8 cellular contexts compared by ENCODE assay signal in the genomic region with DNA sequence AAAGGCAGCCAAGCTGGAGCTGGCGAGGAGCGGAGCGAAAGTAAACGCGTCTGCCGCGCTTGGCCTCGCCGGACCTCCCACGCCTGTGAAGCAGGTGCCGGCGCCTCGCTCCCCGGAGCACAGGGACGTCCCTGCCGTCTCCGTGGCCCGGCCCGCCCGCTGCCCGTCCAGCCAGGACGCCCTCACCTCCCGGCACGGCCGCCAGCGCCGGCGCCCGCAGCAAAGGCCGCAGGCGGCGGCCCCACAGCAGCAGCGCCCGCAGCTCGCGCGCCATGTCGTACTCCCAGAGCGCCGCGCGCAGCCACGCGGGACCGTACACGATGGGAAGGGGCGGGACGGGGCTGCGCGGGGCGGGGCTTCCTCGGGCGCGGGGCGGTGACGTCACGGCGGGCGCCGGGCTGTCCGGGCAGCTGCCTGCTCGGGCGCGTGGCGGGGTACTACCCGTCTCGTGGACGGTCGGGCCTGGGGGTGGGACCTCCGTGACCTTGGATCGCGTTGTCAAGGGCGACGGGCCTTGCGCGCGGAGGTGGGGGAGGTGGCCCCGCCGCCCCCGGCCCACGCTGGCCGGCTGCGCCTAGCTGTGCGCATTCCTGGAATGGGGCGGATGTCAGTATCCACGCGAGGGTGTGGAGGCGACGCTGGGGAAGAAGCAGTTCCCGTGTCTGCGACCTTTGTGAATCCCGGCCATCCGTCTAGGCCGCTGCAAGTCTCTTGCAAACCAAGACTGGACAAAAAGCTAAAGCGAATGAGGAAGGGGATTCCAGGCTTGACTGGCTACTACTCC. TPM values are rescaled to one million over a fixed set of nuclear protein-coding genes. Genes with fewer than 3 reads are reported as not detected.
DNase-seq lines count a peak whose midpoint lies in the region; ATAC-seq and TF ChIP-seq lines count a peak whose summit lies in the region.

A gene (minus strand): TSS at position 290 of the 784 bp plus-strand sequence. CDS start 16 bp downstream, at position 274.

- H3K36me3 Mint-ChIP-seq in activated naive CD8-positive, alpha-beta T cell treated with anti-CD3 and anti-CD28 coated beads, Interleukin-2, amount 50 U/mL, for 24 hours (ENCODE audit: low read depth) = peaks cover 34% of the 10 kb centered on the region

- TF ChIP-seq CTCF in HEK293 (tag by site-specific recombination; IDR thresholded peaks at IDR 0.05) = no peak
- TF ChIP-seq CTCF in cardiac muscle cell (IDR thresholded peaks at IDR 0.05; ENCODE audit: low read depth, low read length) = no peak
- peak in 1 of 2 experiments; percentile 11 for TF ChIP-seq CTCF in tibial artery (IDR thresholded peaks at IDR 0.05)

- intact Hi-C loops in tibial artery (cut with DNase I; ENCODE audit: low total_unique reads) = loop anchor here (2.0 kb wide), 1 partner anchor 161 kb away; no protein-coding TSS in a partner anchor

- peaks cover 10% of the 10 kb centered on the region for H3K79me1 ChIP-seq in trophoblast cell (ENCODE audit: low read length)

- H2BK5ac ChIP-seq in trophoblast cell (ENCODE audit: low read depth, low read length, poor library complexity) = peak within 1 kb of the TSS; percentile 87

- peaks cover 4 to 23% of the 10 kb centered on the region in 2 experiments; a peak in 2 of 3 replicates for H3K36me3 ChIP-seq in HEK293 (ENCODE audit: control insufficient read depth in 2 of 2, insufficient read depth in 1 of 2, low read length in 2 of 2)
- H3K36me3 ChIP-seq in cardiac muscle cell = no peaks in the 10 kb centered on the region
- H3K36me3 ChIP-seq in trophoblast cell (ENCODE audit: control insufficient read depth in 1 of 2, insufficient read depth in 2 of 2, low read length in 2 of 2) = peaks cover 0 to 5% of the 10 kb centered on the region in 2 experiments
- H3K36me3 ChIP-seq in tibial artery = peaks cover 4 to 15% (median 7%) of the 10 kb centered on the region in 3 donors

- H3K79me2 ChIP-seq in trophoblast cell (ENCODE audit: control insufficient read depth, insufficient read depth, low read length, poor library complexity) = peaks cover 10% of the 10 kb centered on the region

- H2AK5ac ChIP-seq in trophoblast cell (ENCODE audit: low read length) = peak within 1 kb of the TSS; percentile 61

- peak within 1 kb of the TSS; percentile 85 for H3K9ac ChIP-seq in trophoblast cell (ENCODE audit: low read length)

- H4K8ac ChIP-seq in trophoblast cell (ENCODE audit: low read depth, low read length) = peak within 1 kb of the TSS; percentile 100

- H3K4me2 ChIP-seq in trophoblast cell (ENCODE audit: low read length) = peak within 1 kb of the TSS; percentile 79

- peak within 1 kb of the TSS; percentile 94 for H2BK120ac ChIP-seq in trophoblast cell (ENCODE audit: insufficient read depth, low read length, poor library complexity)

- POLR2A ChIA-PET in HEK293 (lab: Yijun Ruan, JAX) = interaction anchor here (0.6 to 1.6 kb wide), 6 partner anchors 27 to 378 kb away, joined by 3 to 6 read pairs (median 4); no protein-coding TSS in a partner anchor

- CTCF ChIA-PET in HEK293 (lab: Yijun Ruan, JAX) = no interaction called here

- H3K27ac ChIP-seq in HEK293 (ENCODE audit: extremely low read depth, low read depth, low read length) = peak within 1 kb of the TSS; percentile 80
- H3K27ac ChIP-seq in cardiac muscle cell = peak within 1 kb of the TSS; percentile 95
- no peak within 1 kb of the TSS for H3K27ac ChIP-seq in trophoblast cell (ENCODE audit: low read depth, low read length)
- H3K27ac ChIP-seq in tibial artery = peak within 1 kb of the TSS; percentile 90 to 92

- H3K27me3 Mint-ChIP-seq in activated naive CD8-positive, alpha-beta T cell treated with anti-CD3 and anti-CD28 coated beads, Interleukin-2, amount 50 U/mL, for 24 hours = no peaks in the 10 kb centered on the region

- no peaks in the 10 kb centered on the region for H3K9me3 Mint-ChIP-seq in activated naive CD8-positive, alpha-beta T cell treated with anti-CD3 and anti-CD28 coated beads, Interleukin-2, amount 50 U/mL, for 24 hours

- peak within 1 kb of the TSS; percentile 99 for H4K12ac ChIP-seq in trophoblast cell (ENCODE audit: low read depth, low read length)

- no peaks in the 10 kb centered on the region for H3K4me1 ChIP-seq in HEK293 (ENCODE audit: control insufficient read depth, insufficient read depth, low read length)
- H3K4me1 ChIP-seq in cardiac muscle cell (ENCODE audit: low read depth) = no peaks in the 10 kb centered on the region
- peaks cover 0 to 8% of the 10 kb centered on the region in 2 experiments for H3K4me1 ChIP-seq in trophoblast cell (ENCODE audit: control insufficient read depth in 1 of 2, insufficient read depth in 2 of 2, low read length in 2 of 2)
- H3K4me1 ChIP-seq in tibial artery = peaks cover 0 to 15% (median 12%) of the 10 kb centered on the region in 4 donors

- peak within 1 kb of the TSS; percentile 100 for H2AFZ ChIP-seq in trophoblast cell (ENCODE audit: insufficient read depth, low read length, poor library complexity)

- peak within 1 kb of the TSS; percentile 99 for H3K14ac ChIP-seq in trophoblast cell (ENCODE audit: low read length)

- H2BK12ac ChIP-seq in trophoblast cell (ENCODE audit: low read length) = no peak within 1 kb of the TSS

- peaks cover 44% of the 10 kb centered on the region for H3K4me1 Mint-ChIP-seq in activated naive CD8-positive, alpha-beta T cell treated with anti-CD3 and anti-CD28 coated beads, Interleukin-2, amount 50 U/mL, for 24 hours

- peak within 1 kb of the TSS; percentile 89 for H3K4me3 Mint-ChIP-seq in activated naive CD8-positive, alpha-beta T cell treated with anti-CD3 and anti-CD28 coated beads, Interleukin-2, amount 50 U/mL, for 24 hours

- DNase-seq in GM04503 (ENCODE audit: low read depth) (peak; percentile 18), NAMALWA (ENCODE audit: low spot score) (peak; percentile 89), T follicular helper cell (ENCODE audit: low read depth) (peak; percentile 87), cardiac muscle cell (ENCODE audit: low read depth in 1 of 2, low spot score in 1 of 2) (peak; percentile 89 to 92), trophoblast cell (peak; percentile 86 to 96), tibial artery (peak; percentile 81 to 93)
- peak; percentile 94 for DNase-seq in activated naive CD8-positive, alpha-beta T cell treated with anti-CD3 and anti-CD28 coated beads, Interleukin-2, amount 50 U/mL, for 24 hours

- peak within 1 kb of the TSS; percentile 91 for H3K27ac Mint-ChIP-seq in activated naive CD8-positive, alpha-beta T cell treated with anti-CD3 and anti-CD28 coated beads, Interleukin-2, amount 50 U/mL, for 24 hours

- H3K9me3 ChIP-seq in HEK293 (ENCODE audit: control insufficient read depth, insufficient read depth, low read depth, low read length) (no peaks in the 10 kb centered on the region), cardiac muscle cell (ENCODE audit: low read depth) (no peaks in the 10 kb centered on the region), trophoblast cell (ENCODE audit: insufficient read depth, low read depth, low read length) (peaks cover 4% of the 10 kb centered on the region), tibial artery (no peaks in the 10 kb centered on the region)

- H3K23ac ChIP-seq in trophoblast cell (ENCODE audit: low read length) = no peak within 1 kb of the TSS

- peak within 1 kb of the TSS; percentile 68 for H3K4me3 ChIP-seq in HEK293 (ENCODE audit: low read depth, low read length)
- H3K4me3 ChIP-seq in cardiac muscle cell = peak within 1 kb of the TSS; percentile 96
- peak within 1 kb of the TSS; percentile 91 for H3K4me3 ChIP-seq in trophoblast cell (ENCODE audit: low read depth, low read length)
- peak within 1 kb of the TSS; percentile 97 to 99 for H3K4me3 ChIP-seq in tibial artery

- peak within 1 kb of the TSS; percentile 98 for H4K91ac ChIP-seq in trophoblast cell (ENCODE audit: low read depth, low read length)

- H3K4ac ChIP-seq in trophoblast cell (ENCODE audit: low read depth, low read length) = peak within 1 kb of the TSS; percentile 95

- H3K27me3 ChIP-seq in cardiac muscle cell = no peaks in the 10 kb centered on the region
- H3K27me3 ChIP-seq in trophoblast cell (ENCODE audit: insufficient read depth, low read length) = no peaks in the 10 kb centered on the region
- no peaks in the 10 kb centered on the region for H3K27me3 ChIP-seq in tibial artery

- peak; percentile 95 for ATAC-seq in activated naive CD8-positive, alpha-beta T cell treated with anti-CD3 and anti-CD28 coated beads, Interleukin-2, amount 50 U/mL, for 24 hours

- no CpG with 5 or more reads among the region's 95 CpGs for WGBS in trophoblast cell (ENCODE audit: extremely low coverage, insufficient coverage, insufficient read length)

- H3K18ac ChIP-seq in trophoblast cell (ENCODE audit: low read length) = peak within 1 kb of the TSS; percentile 99

TF ChIP-seq in HEK293, 187 proteins besides CTCF, POLR2A, EP300 and RAD21 (continues in another document):
- TF ChIP-seq, protein P1, sequence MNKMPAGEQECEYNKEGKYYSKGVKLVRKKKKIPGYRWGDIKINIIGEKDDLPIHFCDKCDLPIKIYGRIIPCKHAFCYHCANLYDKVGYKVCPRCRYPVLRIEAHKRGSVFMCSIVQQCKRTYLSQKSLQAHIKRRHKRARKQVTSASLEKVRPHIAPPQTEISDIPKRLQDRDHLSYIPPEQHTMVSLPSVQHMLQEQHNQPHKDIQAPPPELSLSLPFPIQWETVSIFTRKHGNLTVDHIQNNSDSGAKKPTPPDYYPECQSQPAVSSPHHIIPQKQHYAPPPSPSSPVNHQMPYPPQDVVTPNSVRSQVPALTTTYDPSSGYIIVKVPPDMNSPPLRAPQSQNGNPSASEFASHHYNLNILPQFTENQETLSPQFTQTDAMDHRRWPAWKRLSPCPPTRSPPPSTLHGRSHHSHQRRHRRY (tag by site-specific recombination; IDR thresholded peaks at IDR 0.05) = no peak
- TF ChIP-seq, protein P2, sequence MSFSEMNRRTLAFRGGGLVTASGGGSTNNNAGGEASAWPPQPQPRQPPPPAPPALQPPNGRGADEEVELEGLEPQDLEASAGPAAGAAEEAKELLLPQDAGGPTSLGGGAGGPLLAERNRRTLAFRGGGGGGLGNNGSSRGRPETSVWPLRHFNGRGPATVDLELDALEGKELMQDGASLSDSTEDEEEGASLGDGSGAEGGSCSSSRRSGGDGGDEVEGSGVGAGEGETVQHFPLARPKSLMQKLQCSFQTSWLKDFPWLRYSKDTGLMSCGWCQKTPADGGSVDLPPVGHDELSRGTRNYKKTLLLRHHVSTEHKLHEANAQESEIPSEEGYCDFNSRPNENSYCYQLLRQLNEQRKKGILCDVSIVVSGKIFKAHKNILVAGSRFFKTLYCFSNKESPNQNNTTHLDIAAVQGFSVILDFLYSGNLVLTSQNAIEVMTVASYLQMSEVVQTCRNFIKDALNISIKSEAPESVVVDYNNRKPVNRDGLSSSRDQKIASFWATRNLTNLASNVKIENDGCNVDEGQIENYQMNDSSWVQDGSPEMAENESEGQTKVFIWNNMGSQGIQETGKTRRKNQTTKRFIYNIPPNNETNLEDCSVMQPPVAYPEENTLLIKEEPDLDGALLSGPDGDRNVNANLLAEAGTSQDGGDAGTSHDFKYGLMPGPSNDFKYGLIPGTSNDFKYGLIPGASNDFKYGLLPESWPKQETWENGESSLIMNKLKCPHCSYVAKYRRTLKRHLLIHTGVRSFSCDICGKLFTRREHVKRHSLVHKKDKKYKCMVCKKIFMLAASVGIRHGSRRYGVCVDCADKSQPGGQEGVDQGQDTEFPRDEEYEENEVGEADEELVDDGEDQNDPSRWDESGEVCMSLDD (tag by site-specific recombination; IDR thresholded peaks at IDR 0.05) = no peak
- TF ChIP-seq GLIS2 (tag by site-specific recombination; IDR thresholded peaks at IDR 0.05) = no peak

RNA-seq across cellular contexts. Expression of the gene that starts here (rescaled TPM):
- 141 and 157 TPM in 2 replicates for total RNA-seq in cardiac muscle cell
- polyA plus RNA-seq in cardiac muscle cell = 164 and 178 TPM in 2 replicates
- polyA plus RNA-seq in trophoblast cell (2013) = 79.9 and 81.1 TPM in 2 replicates

Comparison
In these comparisons a context has a peak if more than half of its experiments do, and no peak if none do; other contexts are left out.
1. DNase-seq: peak in every context shown above with its lines; median percentile 94 in activated naive CD8-positive, alpha-beta T cell treated with anti-CD3 and anti-CD28 coated beads, Interleukin-2, amount 50 U/mL, for 24 hours; 91 in trophoblast cell; 90 in cardiac muscle cell; 89 in NAMALWA; 87 in T follicular helper cell; 87 in tibial artery; 18 in GM04503.